In the genomic region with DNA sequence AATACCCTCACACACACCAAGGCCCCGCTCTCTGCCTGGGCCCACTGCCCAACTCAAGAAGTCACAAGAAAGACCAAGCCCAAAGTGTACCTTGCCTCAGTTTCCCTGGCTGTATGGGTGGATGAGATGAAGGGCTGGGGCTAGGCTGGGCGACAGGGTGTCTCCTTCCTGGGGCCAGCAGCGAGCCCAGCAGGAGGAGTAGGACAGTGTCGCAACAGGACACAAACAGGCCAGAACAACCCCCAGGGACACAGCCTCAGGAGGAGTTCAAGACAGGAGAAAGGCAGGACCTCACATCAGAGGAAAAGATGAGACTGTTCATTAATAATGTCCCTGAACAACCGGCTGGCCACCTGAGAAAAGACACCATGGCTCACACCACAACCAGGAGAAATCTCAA, we compare ENCODE assay signal across 11 cellular contexts. TPM values are rescaled to one million over a fixed set of nuclear protein-coding genes. Genes with fewer than 3 reads are reported as not detected.
A peak's percentile ranks its signal among the peaks of the same experiment; 100 is the strongest.
DNase-seq lines count a peak whose midpoint lies in the region; ATAC-seq and TF ChIP-seq lines count a peak whose summit lies in the region.
"Had no signal": no experiment of that assay in that cellular context is flagged by ENCODE, and none has a peak within 500 bp of the region (broad histone marks: within the 10 kb centered on the region; RNA-seq: fewer than 3 reads in every experiment).

No MANE protein-coding gene starts in this region.

- H3K9me3 Mint-ChIP-seq in osteocyte (ENCODE audit: unreplicated experiment) = no peaks in the 10 kb centered on the region

- peak; percentile 42 for DNase-seq in left ventricle myocardium superior
- DNase-seq in left cardiac atrium = no peak
- no peak for DNase-seq in osteocyte (ENCODE audit: extremely low spot score, unreplicated experiment)
- DNase-seq in vagina (ENCODE audit: extremely low spot score in 2 of 2) = no peak
- no peak for DNase-seq in superior temporal gyrus (ENCODE audit: extremely low spot score)
- DNase-seq: activated CD4-positive, alpha-beta T cell treated with anti-CD3 and anti-CD28 coated beads for 4 hours; activated effector memory CD4-positive, alpha-beta T cell treated with Interleukin-2 at 50 U/mL for 16 hours; PC-3 had no signal

- H3K27ac ChIP-seq in vagina = peak overlapping the region; percentile 21

- peak overlapping the region; percentile 18 for H3K27ac Mint-ChIP-seq in osteocyte (ENCODE audit: unreplicated experiment)

- H3K27me3 ChIP-seq in endocrine pancreas (ENCODE audit: control insufficient read depth, insufficient read depth, low read length) (no peaks in the 10 kb centered on the region), vagina (no peaks in the 10 kb centered on the region)

- no peak overlapping the region for H3K4me3 Mint-ChIP-seq in osteocyte (ENCODE audit: unreplicated experiment)

- H3K36me3 ChIP-seq in endocrine pancreas (ENCODE audit: control insufficient read depth, insufficient read depth, low read length) (peaks cover 24% of the 10 kb centered on the region), vagina (peaks cover 3 to 58% of the 10 kb centered on the region in 2 donors)

- ATAC-seq in left ventricle myocardium superior = peak; percentile 36
- ATAC-seq in left cardiac atrium = no peak
- ATAC-seq in HG02763 (IDR thresholded peaks at IDR 0.05; ENCODE audit: unreplicated experiment) = no peak
- no peak for ATAC-seq in HG02759 (IDR thresholded peaks at IDR 0.05; ENCODE audit: unreplicated experiment)
- ATAC-seq: PC-3 had no signal

- peaks cover 33% of the 10 kb centered on the region for H3K4me1 Mint-ChIP-seq in osteocyte (ENCODE audit: unreplicated experiment)

- TF ChIP-seq CTCF in osteocyte (IDR thresholded peaks at IDR 0.05) = no peak
- TF ChIP-seq CTCF in vagina (IDR thresholded peaks at IDR 0.05) = no peak

- H3K4me1 ChIP-seq in endocrine pancreas (ENCODE audit: control insufficient read depth, insufficient read depth, low read length) = peaks cover 5% of the 10 kb centered on the region
- peaks cover 55% of the 10 kb centered on the region for H3K4me1 ChIP-seq in vagina

- peak overlapping the region; percentile 16 for H3K9ac ChIP-seq in endocrine pancreas (ENCODE audit: control insufficient read depth, insufficient read depth, low read length)

- H3K9me3 ChIP-seq in endocrine pancreas (ENCODE audit: control insufficient read depth, low read length) (no peaks in the 10 kb centered on the region), vagina (no peaks in the 10 kb centered on the region)

- peaks cover 46% of the 10 kb centered on the region for H3K36me3 Mint-ChIP-seq in osteocyte (ENCODE audit: unreplicated experiment)

- no peak for TF ChIP-seq POLR2A in vagina (IDR thresholded peaks at IDR 0.05)

- no peak overlapping the region for H3K4me3 ChIP-seq in endocrine pancreas (ENCODE audit: control insufficient read depth, insufficient read depth, low read length)
- H3K4me3 ChIP-seq in vagina = no peak overlapping the region

- intact Hi-C loops in left ventricle myocardium superior (cut with micrococcal nuclease) = no loop called here
- intact Hi-C loops in left cardiac atrium (cut with DNase I) = loop anchor here in 1 of 2 donors (10.0 kb wide), 1 partner anchor 189 kb away; a partner anchor contains a TSS
- intact Hi-C loops in vagina (cut with DNase I) = loop anchor here (10.0 kb wide), 1 partner anchor 51 kb away; no protein-coding TSS in a partner anchor

- no peaks in the 10 kb centered on the region for H3K27me3 Mint-ChIP-seq in osteocyte (ENCODE audit: unreplicated experiment)

RNA-seq across cellular contexts. Expression of a gene that starts 13.3 kb away (rescaled TPM):
- 72.6 TPM for total RNA-seq in left ventricle myocardium superior
- 10 to 100 TPM; 69.2 to 90.5 TPM for total RNA-seq in left cardiac atrium
- total RNA-seq in osteocyte = 175 and 176 TPM in 2 replicates
- 162 TPM for total RNA-seq in vagina

RNA-seq across cellular contexts. Expression of a gene that starts 31.2 kb away (rescaled TPM):
- total RNA-seq in left ventricle myocardium superior = 42.8 TPM
- 10 to 100 TPM; 47.2 to 60.3 TPM for total RNA-seq in left cardiac atrium
- total RNA-seq in osteocyte = 88.0 and 90.5 TPM in 2 replicates
- 50.8 TPM for total RNA-seq in vagina
